Comparison of ENCODE assay signal across 6 cellular contexts in the genomic region with DNA sequence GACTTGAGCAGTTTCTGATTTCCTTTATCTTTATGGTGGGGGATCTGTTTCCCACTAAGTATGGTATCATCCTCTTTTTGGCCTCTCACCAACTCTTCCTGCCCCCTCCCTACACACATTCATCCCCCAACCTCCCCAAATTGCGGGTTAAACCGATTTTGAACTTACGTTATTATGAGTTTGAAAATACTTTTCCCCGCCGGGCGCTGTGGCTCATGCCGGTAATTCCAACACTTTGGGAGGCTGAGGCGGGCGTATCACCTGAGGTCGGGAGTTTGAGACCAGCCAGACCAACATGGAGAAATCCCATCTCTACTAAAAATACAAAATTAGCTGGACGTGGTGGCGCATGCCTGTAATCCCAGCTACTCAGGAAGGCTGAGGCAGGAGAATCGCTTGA. TPM values are rescaled to one million over a fixed set of nuclear protein-coding genes. Genes with fewer than 3 reads are reported as not detected.
DNase-seq lines count a peak whose midpoint lies in the region; TF ChIP-seq lines count a peak whose summit lies in the region.
"Not testable (repeated sequence)": the region's sequence is repeated elsewhere in the genome, so short reads cannot be mapped to it uniquely, and the experiment has no call there.

No MANE protein-coding gene starts in this region.

- H3K9me3 ChIP-seq in HEK293 (ENCODE audit: control insufficient read depth, insufficient read depth, low read depth, low read length); testis: not testable (repeated sequence)

- TF ChIP-seq CTCF in HEK293 (tag by site-specific recombination; IDR thresholded peaks at IDR 0.05); osteocyte (IDR thresholded peaks at IDR 0.05); testis (IDR thresholded peaks at IDR 0.05): not testable (repeated sequence)

- H3K27me3 Mint-ChIP-seq in activated naive CD8-positive, alpha-beta T cell treated with anti-CD3 and anti-CD28 coated beads for 36 hours = peaks cover 35% of the 10 kb centered on the region
- not testable (repeated sequence) for H3K27me3 Mint-ChIP-seq in osteocyte (ENCODE audit: unreplicated experiment)

- H3K36me3 Mint-ChIP-seq in activated naive CD8-positive, alpha-beta T cell treated with anti-CD3 and anti-CD28 coated beads for 36 hours; osteocyte (ENCODE audit: unreplicated experiment): not testable (repeated sequence)

- not testable (repeated sequence) for H3K27ac ChIP-seq in HEK293 (ENCODE audit: extremely low read depth, low read depth, low read length); testis

- intact Hi-C loops in testis (cut with DNase I; ENCODE audit: low total_unique reads) = not testable (repeated sequence)

- peak overlapping the region; percentile 25 for H3K4me3 Mint-ChIP-seq in activated naive CD8-positive, alpha-beta T cell treated with anti-CD3 and anti-CD28 coated beads for 36 hours
- not testable (repeated sequence) for H3K4me3 Mint-ChIP-seq in osteocyte (ENCODE audit: unreplicated experiment)

- H3K36me3 ChIP-seq in HEK293 (ENCODE audit: control insufficient read depth in 2 of 2, insufficient read depth in 1 of 2, low read length in 2 of 2); testis (ENCODE audit: low read depth, missing control alignments): not testable (repeated sequence)

- H3K4me3 ChIP-seq in HEK293 (ENCODE audit: low read depth, low read length) = not testable (repeated sequence)
- H3K4me3 ChIP-seq in testis = peak overlapping the region; percentile 34 to 45

- POLR2A ChIA-PET in HEK293 (lab: Yijun Ruan, JAX) = not testable (repeated sequence)

- 74 to 77% methylated on average over 11 to 13 of the region's 13 CpGs for WGBS in testis, 2 donors

- H3K4me1 Mint-ChIP-seq in activated naive CD8-positive, alpha-beta T cell treated with anti-CD3 and anti-CD28 coated beads for 36 hours = peaks cover 24% of the 10 kb centered on the region
- peaks cover 26% of the 10 kb centered on the region for H3K4me1 Mint-ChIP-seq in osteocyte (ENCODE audit: unreplicated experiment)

- not testable (repeated sequence) for H3K4me1 ChIP-seq in HEK293 (ENCODE audit: control insufficient read depth, insufficient read depth, low read length); testis

- H3K27me3 ChIP-seq in testis = not testable (repeated sequence)

- TF ChIP-seq POLR2A in testis (IDR thresholded peaks at IDR 0.05) = not testable (repeated sequence)

- DNase-seq in activated CD8-positive, alpha-beta memory T cell treated with anti-CD3 and anti-CD28 coated beads, Interleukin-2, amount 50 U/mL, for 48 hours = peak; percentile 37
- not testable (repeated sequence) for DNase-seq in activated naive CD8-positive, alpha-beta T cell treated with anti-CD3 and anti-CD28 coated beads for 36 hours; testis
- peak; percentile 7 for DNase-seq in islet precursor cell
- DNase-seq in osteocyte (ENCODE audit: extremely low spot score, unreplicated experiment) = peak; percentile 74

- CTCF ChIA-PET in HEK293 (lab: Yijun Ruan, JAX) = not testable (repeated sequence)

- H3K27ac Mint-ChIP-seq in activated naive CD8-positive, alpha-beta T cell treated with anti-CD3 and anti-CD28 coated beads for 36 hours; osteocyte (ENCODE audit: unreplicated experiment): not testable (repeated sequence)

- not testable (repeated sequence) for H3K9me3 Mint-ChIP-seq in activated naive CD8-positive, alpha-beta T cell treated with anti-CD3 and anti-CD28 coated beads for 36 hours; osteocyte (ENCODE audit: unreplicated experiment)

TF ChIP-seq in HEK293, 187 proteins besides CTCF, POLR2A, EP300 and RAD21:
- 0 out of 2 replicates have a peak, but pooled peaks have one; percentile 20 for TF ChIP-seq ZNF202 (tag by site-specific recombination; IDR thresholded peaks at IDR 0.05; ENCODE audit: borderline replicate concordance)
TF ChIP-seq in HEK293: peak in this region for 1; not testable (repeated sequence) for 186.

RNA-seq across cellular contexts. Expression of a gene that starts 16.2 kb away (rescaled TPM):
- total RNA-seq in activated naive CD8-positive, alpha-beta T cell treated with anti-CD3 and anti-CD28 coated beads for 36 hours = 100 to 1,000 TPM; 167 to 171 TPM
- total RNA-seq in osteocyte (74.3 and 77.0 TPM in 2 replicates), testis (10 to 100 TPM; 45.0 to 46.5 TPM)
- 80.6 TPM for polyA plus RNA-seq in testis (ENCODE audit: insufficient read depth, low read depth, low replicate concordance)

RNA-seq across cellular contexts. Expression of a gene that starts 19.1 kb away (rescaled TPM):
- total RNA-seq in activated naive CD8-positive, alpha-beta T cell treated with anti-CD3 and anti-CD28 coated beads for 36 hours = 10 to 100 TPM; 79.1 to 85.0 TPM
- total RNA-seq in osteocyte (25.4 and 27.5 TPM in 2 replicates), testis (10 to 100 TPM; 38.2 to 42.0 TPM)
- polyA plus RNA-seq in testis (ENCODE audit: insufficient read depth, low read depth, low replicate concordance) = 31.1 TPM

RNA-seq across cellular contexts. Expression of a gene that starts 58.7 kb away (rescaled TPM):
- total RNA-seq in activated naive CD8-positive, alpha-beta T cell treated with anti-CD3 and anti-CD28 coated beads for 36 hours = 10 to 100 TPM; 68.3 to 69.8 TPM
- total RNA-seq in osteocyte (51.2 and 52.9 TPM in 2 replicates), testis (100 to 1,000 TPM; 138 to 142 TPM)
- polyA plus RNA-seq in testis (ENCODE audit: insufficient read depth, low read depth, low replicate concordance) = 485 TPM
